Comparison of ENCODE assay signal across 8 cellular contexts in genomic region chr1:27668808-27669723, GRCh38. TPM values are rescaled to one million over a fixed set of nuclear protein-coding genes. Genes with fewer than 3 reads are reported as not detected.
A peak's percentile ranks its signal among the peaks of the same experiment; 100 is the strongest.
DNase-seq lines count a peak whose midpoint lies in the region; ATAC-seq and TF ChIP-seq lines count a peak whose summit lies in the region.

No MANE protein-coding gene starts in this region.

- H3K27ac ChIP-seq in KMS-11 (no peak overlapping the region), SU-DHL-6 (ENCODE audit: low read depth, low read length) (no peak overlapping the region), rectal smooth muscle tissue (ENCODE audit: low read depth, low read length) (no peak overlapping the region), urinary bladder (ENCODE audit: low read depth) (no peak overlapping the region)

- peak; percentile 78 for TF ChIP-seq CTCF in KMS-11 (conservative IDR thresholded peaks at IDR 0.05; ENCODE audit: low read depth, low read length)
- peak; percentile 64 for TF ChIP-seq CTCF in SU-DHL-6 (IDR thresholded peaks at IDR 0.05; ENCODE audit: insufficient read depth, low read length, poor library complexity, severe bottlenecking)

- H3K36me3 Mint-ChIP-seq in activated naive CD4-positive, alpha-beta T cell treated with anti-CD3 and anti-CD28 coated beads, Interleukin-2, amount 50 U/mL, for 72 hours: peaks cover 0 to 5% of the 10 kb centered on the region in 2 donors

- H3K27ac Mint-ChIP-seq in activated naive CD4-positive, alpha-beta T cell treated with anti-CD3 and anti-CD28 coated beads, Interleukin-2, amount 50 U/mL, for 72 hours: no peak overlapping the region

- no peak overlapping the region for H3K9ac ChIP-seq in KMS-11
- no peak overlapping the region for H3K9ac ChIP-seq in SU-DHL-6 (ENCODE audit: low read length)
- H3K9ac ChIP-seq in rectal smooth muscle tissue (ENCODE audit: low read length): no peak overlapping the region

- intact Hi-C loops in left cardiac atrium (cut with DNase I): loop anchor here (5.0 to 10.0 kb wide), 2 partner anchors 114 to 372 kb away; no protein-coding TSS in a partner anchor

- peak; percentile 15 for DNase-seq in DMS79 (lab: John Stamatoyannopoulos, UW)
- peak; percentile 77 to 95 for DNase-seq in activated naive CD4-positive, alpha-beta T cell treated with anti-CD3 and anti-CD28 coated beads, Interleukin-2, amount 50 U/mL, for 72 hours (ENCODE audit: low spot score in 2 of 2)
- peak; percentile 80 for DNase-seq in left cardiac atrium

- H3K9me3 ChIP-seq in SU-DHL-6 (ENCODE audit: insufficient read depth, low read length): no peaks in the 10 kb centered on the region

- no peaks in the 10 kb centered on the region for H3K9me2 ChIP-seq in SU-DHL-6 (replicated peaks; ENCODE audit: insufficient read depth, low read length)

- no peaks in the 10 kb centered on the region for H3K79me2 ChIP-seq in KMS-11 (ENCODE audit: insufficient read depth, low read depth)
- H3K79me2 ChIP-seq in SU-DHL-6 (ENCODE audit: insufficient read depth, low read length): no peaks in the 10 kb centered on the region

- H3K4me2 ChIP-seq in KMS-11 (peak overlapping the region; percentile 57; the same call in 1 of the 2 replicates), SU-DHL-6 (ENCODE audit: low read depth, low read length, poor library complexity, severe bottlenecking) (no peak overlapping the region)

- H4K20me1 ChIP-seq in KMS-11 (ENCODE audit: insufficient read depth) (no peaks in the 10 kb centered on the region), SU-DHL-6 (ENCODE audit: low read depth, low read length) (no peaks in the 10 kb centered on the region)

- 15% methylated on average over 36 of the region's 36 CpGs for WGBS in urinary bladder

- no peaks in the 10 kb centered on the region for H3K27me3 ChIP-seq in KMS-11 (ENCODE audit: insufficient read depth, low read depth)
- H3K27me3 ChIP-seq in SU-DHL-6 (ENCODE audit: low read length): no peaks in the 10 kb centered on the region
- no peaks in the 10 kb centered on the region for H3K27me3 ChIP-seq in rectal smooth muscle tissue (ENCODE audit: control insufficient read depth, insufficient read depth, low read length)

- no peaks in the 10 kb centered on the region for H3K9me3 Mint-ChIP-seq in activated naive CD4-positive, alpha-beta T cell treated with anti-CD3 and anti-CD28 coated beads, Interleukin-2, amount 50 U/mL, for 72 hours

- H3K4me1 ChIP-seq in KMS-11 (ENCODE audit: low read depth, poor library complexity, severe bottlenecking) (peaks cover 20% of the 10 kb centered on the region), rectal smooth muscle tissue (ENCODE audit: control insufficient read depth, insufficient read depth, low read length) (peaks cover 8% of the 10 kb centered on the region), urinary bladder (ENCODE audit: insufficient read depth) (no peaks in the 10 kb centered on the region)

- peak overlapping the region; percentile 66 for H2AFZ ChIP-seq in KMS-11 (ENCODE audit: low read depth)
- H2AFZ ChIP-seq in SU-DHL-6 (ENCODE audit: low read depth, low read length, severe bottlenecking): no peak overlapping the region

- H3K36me3 ChIP-seq in KMS-11 (ENCODE audit: insufficient read depth): no peaks in the 10 kb centered on the region
- no peaks in the 10 kb centered on the region for H3K36me3 ChIP-seq in SU-DHL-6 (ENCODE audit: low read length)
- H3K36me3 ChIP-seq in rectal smooth muscle tissue (ENCODE audit: control insufficient read depth, insufficient read depth, low read length): no peaks in the 10 kb centered on the region
- H3K36me3 ChIP-seq in urinary bladder (ENCODE audit: insufficient read depth): no peaks in the 10 kb centered on the region

- H3K4me3 ChIP-seq in KMS-11 (IDR thresholded peaks at IDR 0.05; ENCODE audit: insufficient read depth, low read depth, low read length) (no peak overlapping the region), SU-DHL-6 (ENCODE audit: insufficient read depth, low read length, poor library complexity, severe bottlenecking) (no peak overlapping the region), rectal smooth muscle tissue (ENCODE audit: low read length) (peak overlapping the region; percentile 68), urinary bladder (ENCODE audit: low read depth, low read length) (peak overlapping the region; percentile 16)

- H3F3A ChIP-seq in SU-DHL-6 (ENCODE audit: insufficient read depth): no peaks in the 10 kb centered on the region

- peak; percentile 37 to 42 for ATAC-seq in activated naive CD4-positive, alpha-beta T cell treated with anti-CD3 and anti-CD28 coated beads, Interleukin-2, amount 50 U/mL, for 72 hours
- peak in 1 of 2 donors; percentile 3 for ATAC-seq in left cardiac atrium
- ATAC-seq in HG02938 (IDR thresholded peaks at IDR 0.05; ENCODE audit: unreplicated experiment): no peak

RNA-seq across cellular contexts. Expression of gene IFI6, which starts 2.9 kb away (rescaled TPM):
- total RNA-seq in activated naive CD4-positive, alpha-beta T cell treated with anti-CD3 and anti-CD28 coated beads, Interleukin-2, amount 50 U/mL, for 72 hours: 100 to 1,000 TPM in 1 of 2 donors, 10 to 100 TPM in 1; 55.4 to 110 TPM
- total RNA-seq in left cardiac atrium (100 to 1,000 TPM in 1 of 2 donors, 10 to 100 TPM in 1; 40.6 to 143 TPM), urinary bladder (40.2 TPM)
- polyA plus RNA-seq in urinary bladder: 217 TPM

RNA-seq across cellular contexts. Expression of gene FGR, which starts 34.1 kb away (rescaled TPM):
- total RNA-seq in activated naive CD4-positive, alpha-beta T cell treated with anti-CD3 and anti-CD28 coated beads, Interleukin-2, amount 50 U/mL, for 72 hours: under 1 TPM; 0.29 to 0.68 TPM
- total RNA-seq in left cardiac atrium (10 to 100 TPM in 1 of 2 donors, 1 to 10 TPM in 1; 8.6 to 10.7 TPM), urinary bladder (3.4 TPM)
- 15.8 TPM for polyA plus RNA-seq in urinary bladder

RNA-seq across cellular contexts. Expression of gene FAM76A, which starts 56.7 kb away (rescaled TPM):
- total RNA-seq in activated naive CD4-positive, alpha-beta T cell treated with anti-CD3 and anti-CD28 coated beads, Interleukin-2, amount 50 U/mL, for 72 hours: 10 to 100 TPM in 1 of 2 donors, 1 to 10 TPM in 1; 5.7 to 10.4 TPM
- 10 to 100 TPM; 13.2 to 13.5 TPM for total RNA-seq in left cardiac atrium
- total RNA-seq in urinary bladder: 18.2 TPM
- polyA plus RNA-seq in urinary bladder: 8.1 TPM

Comparison
In these comparisons a context has a peak if more than half of its experiments do, and no peak if none do; other contexts are left out.
1. DNase-seq: peak in every context shown above with its lines; median percentile 86 in activated naive CD4-positive, alpha-beta T cell treated with anti-CD3 and anti-CD28 coated beads, Interleukin-2, amount 50 U/mL, for 72 hours; 80 in left cardiac atrium; 15 in DMS79.
2. H3K4me3 ChIP-seq: peak in rectal smooth muscle tissue (single experiment) and urinary bladder (single experiment); none in KMS-11 (single experiment) and SU-DHL-6 (single experiment).